ENCODE assay signal across 14 cellular contexts in genomic region chr11:44765676-44766075, GRCh38. TPM values are rescaled to one million over a fixed set of nuclear protein-coding genes. Genes with fewer than 3 reads are reported as not detected.
DNase-seq lines count a peak whose midpoint lies in the region; ATAC-seq and TF ChIP-seq lines count a peak whose summit lies in the region.
"Had no signal": no experiment of that assay in that cellular context is flagged by ENCODE, and none has a peak within 500 bp of the region (broad histone marks: within the 10 kb centered on the region; RNA-seq: fewer than 3 reads in every experiment).

No MANE protein-coding gene starts in this region.

- H3F3A ChIP-seq in SK-N-SH (replicated peaks; ENCODE audit: insufficient read depth) (peaks cover 16% of the 10 kb centered on the region), smooth muscle cell (ENCODE audit: low read depth) (peaks cover 35% of the 10 kb centered on the region)

- intact Hi-C loops in ascending aorta (cut with DNase I): loop anchor here (5.0 to 10.0 kb wide), 4 partner anchors 42 to 569 kb away; no protein-coding TSS in a partner anchor

- CTCF ChIA-PET in SK-N-SH (lab: Yijun Ruan, JAX): interaction anchor here (1.2 to 7.9 kb wide), 10 partner anchors 10 to 145 kb away, joined by 3 to 101 read pairs (median 4); no protein-coding TSS in a partner anchor

- TF ChIP-seq CTCF in SK-N-SH (IDR thresholded peaks at IDR 0.05) (no peak), ascending aorta (IDR thresholded peaks at IDR 0.05) (no peak), lung (IDR thresholded peaks at IDR 0.05; ENCODE audit: control extremely low read depth, extremely low read depth) (no peak), smooth muscle cell (IDR thresholded peaks at IDR 0.05; ENCODE audit: borderline replicate concordance, insufficient read depth, poor library complexity, severe bottlenecking) (no peak)

- H3K27me3 ChIP-seq in SK-N-SH (ENCODE audit: insufficient read depth) (no peaks in the 10 kb centered on the region), ascending aorta (no peaks in the 10 kb centered on the region), lung (ENCODE audit: control insufficient read depth, insufficient read depth) (no peaks in the 10 kb centered on the region), smooth muscle cell (ENCODE audit: low read depth) (no peaks in the 10 kb centered on the region)

- no peaks in the 10 kb centered on the region for H3K36me3 ChIP-seq in SK-N-SH (replicated peaks in 1 of 2; ENCODE audit: control insufficient read depth in 1 of 2, insufficient read depth in 2 of 2, low read length in 1 of 2)
- no peaks in the 10 kb centered on the region for H3K36me3 ChIP-seq in ascending aorta
- no peaks in the 10 kb centered on the region for H3K36me3 ChIP-seq in lung (ENCODE audit: control insufficient read depth in 2 of 2, insufficient read depth in 2 of 2, low read length in 2 of 2)
- H3K36me3 ChIP-seq in smooth muscle cell (ENCODE audit: low read depth): no peaks in the 10 kb centered on the region

- H3K9ac ChIP-seq in SK-N-SH (no peak overlapping the region), smooth muscle cell (ENCODE audit: low read depth) (no peak overlapping the region)

- H4K20me1 ChIP-seq in SK-N-SH (ENCODE audit: insufficient read depth) (no peaks in the 10 kb centered on the region), smooth muscle cell (ENCODE audit: low read depth) (no peaks in the 10 kb centered on the region)

- peaks cover 5% of the 10 kb centered on the region; the same call in 1 of the 2 replicates for H3K9me3 ChIP-seq in SK-N-SH
- H3K9me3 ChIP-seq in ascending aorta: no peaks in the 10 kb centered on the region
- peaks cover 0 to 6% of the 10 kb centered on the region in 2 donors for H3K9me3 ChIP-seq in lung (ENCODE audit: control insufficient read depth in 2 of 2, insufficient read depth in 1 of 2, low read length in 1 of 2)
- no peaks in the 10 kb centered on the region for H3K9me3 ChIP-seq in smooth muscle cell (replicated peaks; ENCODE audit: low read depth)

- WGBS in SK-N-SH (ENCODE audit: low lambda C conversion rate): 98% methylated on average over 3 of the region's 3 CpGs
- WGBS in lung, 2 donors: 95 to 97% methylated on average over 3 of the region's 3 CpGs
- 88% methylated on average over 3 of the region's 3 CpGs for WGBS in smooth muscle cell (ENCODE audit: low lambda C conversion rate)

- DNase-seq in SK-N-SH: no peak
- DNase-seq in ascending aorta (ENCODE audit: low spot score in 2 of 2): no peak
- no peak for DNase-seq in lung (ENCODE audit: low spot score)
- no peak for DNase-seq in smooth muscle cell (lab: John Stamatoyannopoulos, UW; ENCODE audit: unreplicated experiment)
- DNase-seq: activated CD8-positive, alpha-beta T cell treated with anti-CD3 and anti-CD28 coated beads, Interleukin-2, amount 10 ng/mL, durations not matched to agents 7 days and 5 days; CD4-positive, alpha-beta T cell; effector CD8-positive, alpha-beta T cell; NCI-H1105 treated with DMSO at 0.1 percent for 48 hours; stimulated activated CD4-positive, alpha-beta T cell treated with anti-CD3 and anti-CD28 coated beads, Interleukin-12 subunit alpha, Interleukin-12 subunit beta, amount 100 ng/mL, for 4 hours had no signal

- H3K9me2 ChIP-seq in SK-N-SH: no peaks in the 10 kb centered on the region

- TF ChIP-seq RAD21 in SK-N-SH (IDR thresholded peaks at IDR 0.05; ENCODE audit: low read length): no peak

- H3K79me2 ChIP-seq in SK-N-SH (ENCODE audit: insufficient read depth): no peaks in the 10 kb centered on the region
- H3K79me2 ChIP-seq in smooth muscle cell (ENCODE audit: low read depth): no peaks in the 10 kb centered on the region

- H3K4me2 ChIP-seq in SK-N-SH (0 out of 2 replicates have a peak overlapping the region, but pooled peaks have one; percentile 40), smooth muscle cell (no peak overlapping the region)

- TF ChIP-seq EP300 in SK-N-SH (IDR thresholded peaks at IDR 0.05; ENCODE audit: borderline replicate concordance in 1 of 2, low read depth in 1 of 2, low read length in 1 of 2): no peak

- POLR2A ChIA-PET in SK-N-SH (lab: Yijun Ruan, JAX): interaction anchor here (0.5 to 1.8 kb wide), 7 partner anchors 9 to 132 kb away, joined by 3 to 10 read pairs (median 5); no protein-coding TSS in a partner anchor

- H3K27ac ChIP-seq in SK-N-SH (ENCODE audit: low read depth in 2 of 2, low read length in 1 of 2): peak overlapping the region; percentile 76 to 99
- peak overlapping the region; percentile 90 to 91 for H3K27ac ChIP-seq in ascending aorta
- H3K27ac ChIP-seq in lung (ENCODE audit: low read depth in 1 of 2, low read length in 1 of 2): peak overlapping the region; percentile 48 to 97
- H3K27ac ChIP-seq in smooth muscle cell (ENCODE audit: low read depth): peak overlapping the region; percentile 90
- H3K27ac ChIP-seq: 22Rv1 had no signal

- H3K4me3 ChIP-seq in SK-N-SH (ENCODE audit: low read depth in 2 of 2, low read length in 1 of 2) (no peak overlapping the region), ascending aorta (no peak overlapping the region), lung (no peak overlapping the region), smooth muscle cell (no peak overlapping the region)

- H2AFZ ChIP-seq in SK-N-SH (ENCODE audit: low read depth) (no peak overlapping the region), smooth muscle cell (ENCODE audit: low read depth) (no peak overlapping the region)

- peaks cover 49 to 75% of the 10 kb centered on the region in 2 experiments for H3K4me1 ChIP-seq in SK-N-SH (ENCODE audit: control insufficient read depth in 1 of 2, insufficient read depth in 2 of 2, low read depth in 1 of 2, low read length in 1 of 2)
- peaks cover 12 to 40% of the 10 kb centered on the region in 2 donors for H3K4me1 ChIP-seq in ascending aorta
- H3K4me1 ChIP-seq in lung (ENCODE audit: control insufficient read depth in 2 of 2, insufficient read depth in 2 of 2, low read length in 2 of 2): peaks cover 12 to 33% of the 10 kb centered on the region in 2 donors
- peaks cover 30% of the 10 kb centered on the region for H3K4me1 ChIP-seq in smooth muscle cell (ENCODE audit: low read depth)

- no peak for ATAC-seq in SK-N-SH treated with all-trans-retinoic acid at 6 μM for 48 hours
- no peak for ATAC-seq in lung (ENCODE audit: insufficient read depth, low FRiP score)
- no peak for ATAC-seq in HG02884 (IDR thresholded peaks at IDR 0.05; ENCODE audit: unreplicated experiment)
- ATAC-seq in GM21367 (IDR thresholded peaks at IDR 0.05; ENCODE audit: unreplicated experiment): no peak
- ATAC-seq in HG02610 (IDR thresholded peaks at IDR 0.05; ENCODE audit: unreplicated experiment): no peak
- ATAC-seq: activated CD8-positive, alpha-beta T cell treated with anti-CD3 and anti-CD28 coated beads, Interleukin-2, amount 10 ng/mL, durations not matched to agents 7 days and 5 days had no signal

TF ChIP-seq in SK-N-SH, 30 proteins besides CTCF, POLR2A, EP300 and RAD21 (continues in another document):
- no peak for TF ChIP-seq ZBTB33 (IDR thresholded peaks at IDR 0.05; ENCODE audit: borderline replicate concordance, low read depth)
- TF ChIP-seq CHD2 (IDR thresholded peaks at IDR 0.05; ENCODE audit: low read length, partially characterized antibody): no peak

TF ChIP-seq in SK-N-SH treated with all-trans-retinoic acid at 6 μM for 48 hours, 23 proteins besides CTCF, POLR2A, EP300 and RAD21:
- no peak for TF ChIP-seq CSDC2 (CRISPR knock-in tag; IDR thresholded peaks at IDR 0.05)
- TF ChIP-seq ARNTL (CRISPR knock-in tag; IDR thresholded peaks at IDR 0.05; ENCODE audit: borderline replicate concordance, low read depth): no peak
- TF ChIP-seq TCF4 (CRISPR knock-in tag; IDR thresholded peaks at IDR 0.05; ENCODE audit: borderline replicate concordance): no peak
- TF ChIP-seq, protein P1, sequence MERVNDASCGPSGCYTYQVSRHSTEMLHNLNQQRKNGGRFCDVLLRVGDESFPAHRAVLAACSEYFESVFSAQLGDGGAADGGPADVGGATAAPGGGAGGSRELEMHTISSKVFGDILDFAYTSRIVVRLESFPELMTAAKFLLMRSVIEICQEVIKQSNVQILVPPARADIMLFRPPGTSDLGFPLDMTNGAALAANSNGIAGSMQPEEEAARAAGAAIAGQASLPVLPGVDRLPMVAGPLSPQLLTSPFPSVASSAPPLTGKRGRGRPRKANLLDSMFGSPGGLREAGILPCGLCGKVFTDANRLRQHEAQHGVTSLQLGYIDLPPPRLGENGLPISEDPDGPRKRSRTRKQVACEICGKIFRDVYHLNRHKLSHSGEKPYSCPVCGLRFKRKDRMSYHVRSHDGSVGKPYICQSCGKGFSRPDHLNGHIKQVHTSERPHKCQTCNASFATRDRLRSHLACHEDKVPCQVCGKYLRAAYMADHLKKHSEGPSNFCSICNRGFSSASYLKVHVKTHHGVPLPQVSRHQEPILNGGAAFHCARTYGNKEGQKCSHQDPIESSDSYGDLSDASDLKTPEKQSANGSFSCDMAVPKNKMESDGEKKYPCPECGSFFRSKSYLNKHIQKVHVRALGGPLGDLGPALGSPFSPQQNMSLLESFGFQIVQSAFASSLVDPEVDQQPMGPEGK (CRISPR knock-in tag; IDR thresholded peaks at IDR 0.05; ENCODE audit: borderline replicate concordance): no peak
- no peak for TF ChIP-seq ESRRG (CRISPR knock-in tag; IDR thresholded peaks at IDR 0.05)
- no peak for TF ChIP-seq BACH2 (CRISPR knock-in tag; IDR thresholded peaks at IDR 0.05; ENCODE audit: borderline replicate concordance)
- no peak for TF ChIP-seq ZFP3 (CRISPR knock-in tag; IDR thresholded peaks at IDR 0.05)
- TF ChIP-seq GLIS3 (CRISPR knock-in tag; IDR thresholded peaks at IDR 0.05): no peak

RNA-seq across cellular contexts. Expression of gene TSPAN18, which starts 38.9 kb away (rescaled TPM):
- 0.72 and 1.3 TPM in 2 replicates for polyA plus RNA-seq in SK-N-SH (2012; rRNA removed)
- 0.91 and 1.8 TPM in 2 replicates for polyA plus RNA-seq in SK-N-SH (2012; cell fraction: cytosol; rRNA removed)
- 0.81 and 1.2 TPM in 2 replicates for polyA plus RNA-seq in SK-N-SH (2012; cell fraction: nucleus; rRNA removed)
- total RNA-seq in ascending aorta: 21.3 TPM
- total RNA-seq in lung: 10 to 100 TPM; 18.3 to 40.7 TPM
- 10 to 100 TPM in 1 of 2 donors, 1 to 10 TPM in 1; 8.3 to 24.4 TPM for polyA plus RNA-seq in lung
- 3.4 and 3.9 TPM in 2 replicates for total RNA-seq in smooth muscle cell
- polyA plus RNA-seq in smooth muscle cell: 9.3 and 15.3 TPM in 2 replicates
